In the genomic region with DNA sequence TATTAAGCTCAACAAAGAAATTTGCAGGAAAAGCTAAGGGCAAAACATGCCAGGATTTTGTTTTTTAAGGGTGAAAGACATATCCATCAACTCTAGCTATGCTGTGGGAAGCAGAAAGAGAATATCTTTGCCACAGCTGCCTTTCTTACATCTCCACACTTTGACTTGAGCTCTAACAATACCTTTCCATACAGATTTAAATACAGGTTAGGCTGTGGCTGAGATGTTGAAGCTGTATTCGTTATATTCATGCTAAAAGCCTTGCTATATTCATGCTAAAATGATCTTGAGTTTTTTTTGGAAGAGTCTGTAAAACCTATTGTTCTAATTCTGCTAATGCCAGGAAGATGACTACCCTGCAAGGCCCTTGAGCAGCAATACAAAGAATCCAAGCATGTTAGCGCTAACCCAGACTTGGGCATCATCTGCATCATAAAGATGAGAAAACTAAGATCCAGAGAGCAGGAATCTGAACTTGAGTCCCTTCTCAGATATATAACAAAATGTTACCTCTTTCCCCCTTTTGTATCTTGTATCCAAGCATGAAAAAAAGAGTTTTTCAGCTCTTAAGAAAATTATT, we compare ENCODE assay signal across 23 cellular contexts.
"Had no signal": no experiment of that assay in that cellular context is flagged by ENCODE, and none has a peak within 500 bp of the region (broad histone marks: within the 10 kb centered on the region; RNA-seq: fewer than 3 reads in every experiment).

No MANE protein-coding gene starts in this region.

- H3K36me3 ChIP-seq: thoracic aorta had no signal

- H3K27me3 ChIP-seq: esophagus muscularis mucosa, spleen, upper lobe of left lung had no signal

- DNase-seq: activated CD4-positive, alpha-beta memory T cell treated with anti-CD3 and anti-CD28 coated beads, Interleukin-2, amount 10 ng/mL, durations not matched to agents 7 days and 5 days; activated CD4-positive, alpha-beta T cell treated with anti-CD3 and anti-CD28 coated beads for 48 hours; activated CD4-positive, CD25-positive, alpha-beta regulatory T cell; activated CD8-positive, alpha-beta memory T cell treated with anti-CD3 and anti-CD28 coated beads, Interleukin-2, amount 10 ng/mL, durations not matched to agents 7 days and 5 days; activated naive CD4-positive, alpha-beta T cell treated with Interleukin-2 at 50 U/mL for 16 hours; activated T-cell treated with anti-CD3 and anti-CD28 coated beads, Interleukin-2, amount 50 U/mL, for 1 hour; hippocampal formation; immature natural killer cell; kidney glomerular epithelial cell; left ventricle myocardium inferior; mammary epithelial cell; nephron progenitor cell; occipital lobe; retina; spleen; stimulated activated CD4-positive, alpha-beta T cell treated with anti-CD3 and anti-CD28 coated beads, Interleukin-4, amount 100 ng/mL, for 4 hours; T-helper 2 cell; upper lobe of left lung had no signal

- H3K27ac ChIP-seq: coronary artery, esophagus muscularis mucosa, left ventricle myocardium inferior, spleen, thoracic aorta, upper lobe of left lung had no signal

- H3K27ac Mint-ChIP-seq: activated CD4-positive, alpha-beta memory T cell treated with anti-CD3 and anti-CD28 coated beads, Interleukin-2, amount 10 ng/mL, durations not matched to agents 7 days and 5 days; activated CD8-positive, alpha-beta memory T cell treated with anti-CD3 and anti-CD28 coated beads, Interleukin-2, amount 10 ng/mL, durations not matched to agents 7 days and 5 days; activated T-helper 2 cell treated with anti-CD3 and anti-CD28 coated beads, Interferon-gamma antibody, Interleukin-2, Interleukin-4, amounts not matched to agents 10 μg/mL and 5 μg/mL and 100 μg/mL, durations not matched to agents 14 hours and 24 hours and 36 hours; immature natural killer cell; nephron progenitor cell; stimulated activated memory B cell treated with anti-CD40 and anti-IgM and Interleukin-4, amounts not matched to agents 10 μg/mL and 1 μg/mL and 100 μg/mL, for 72 hours had no signal

- H3K27me3 Mint-ChIP-seq: activated CD4-positive, alpha-beta memory T cell treated with anti-CD3 and anti-CD28 coated beads, Interleukin-2, amount 10 ng/mL, durations not matched to agents 7 days and 5 days; activated CD8-positive, alpha-beta memory T cell treated with anti-CD3 and anti-CD28 coated beads, Interleukin-2, amount 10 ng/mL, durations not matched to agents 7 days and 5 days; stimulated activated memory B cell treated with anti-CD40 and anti-IgM and Interleukin-4, amounts not matched to agents 10 μg/mL and 1 μg/mL and 100 μg/mL, for 72 hours had no signal

- H3K9me3 ChIP-seq: esophagus muscularis mucosa, left ventricle myocardium inferior, spleen, thoracic aorta, upper lobe of left lung had no signal

- ATAC-seq: activated CD8-positive, alpha-beta memory T cell treated with anti-CD3 and anti-CD28 coated beads, Interleukin-2, amount 10 ng/mL, durations not matched to agents 7 days and 5 days; stimulated activated memory B cell treated with anti-CD40 and anti-IgM and Interleukin-4, amounts not matched to agents 10 μg/mL and 1 μg/mL and 100 μg/mL, for 72 hours had no signal

- H3K4me3 ChIP-seq: coronary artery, esophagus muscularis mucosa, left ventricle myocardium inferior, spleen, thoracic aorta, upper lobe of left lung had no signal

- H3K4me3 Mint-ChIP-seq: activated CD4-positive, alpha-beta memory T cell treated with anti-CD3 and anti-CD28 coated beads, Interleukin-2, amount 10 ng/mL, durations not matched to agents 7 days and 5 days; activated CD8-positive, alpha-beta memory T cell treated with anti-CD3 and anti-CD28 coated beads, Interleukin-2, amount 10 ng/mL, durations not matched to agents 7 days and 5 days; immature natural killer cell; nephron progenitor cell; stimulated activated memory B cell treated with anti-CD40 and anti-IgM and Interleukin-4, amounts not matched to agents 10 μg/mL and 1 μg/mL and 100 μg/mL, for 72 hours had no signal

- H3K4me1 ChIP-seq: esophagus muscularis mucosa, left ventricle myocardium inferior, spleen, upper lobe of left lung had no signal

- H3K4me1 Mint-ChIP-seq: activated CD4-positive, alpha-beta memory T cell treated with anti-CD3 and anti-CD28 coated beads, Interleukin-2, amount 10 ng/mL, durations not matched to agents 7 days and 5 days; activated CD8-positive, alpha-beta memory T cell treated with anti-CD3 and anti-CD28 coated beads, Interleukin-2, amount 10 ng/mL, durations not matched to agents 7 days and 5 days; immature natural killer cell; stimulated activated memory B cell treated with anti-CD40 and anti-IgM and Interleukin-4, amounts not matched to agents 10 μg/mL and 1 μg/mL and 100 μg/mL, for 72 hours had no signal

- H3K9me3 Mint-ChIP-seq: activated CD4-positive, alpha-beta memory T cell treated with anti-CD3 and anti-CD28 coated beads, Interleukin-2, amount 10 ng/mL, durations not matched to agents 7 days and 5 days; activated T-helper 2 cell treated with anti-CD3 and anti-CD28 coated beads, Interferon-gamma antibody, Interleukin-2, Interleukin-4, amounts not matched to agents 10 μg/mL and 5 μg/mL and 100 μg/mL, durations not matched to agents 14 hours and 24 hours and 36 hours; immature natural killer cell; nephron progenitor cell; stimulated activated memory B cell treated with anti-CD40 and anti-IgM and Interleukin-4, amounts not matched to agents 10 μg/mL and 1 μg/mL and 100 μg/mL, for 72 hours had no signal
